8 cellular contexts compared by ENCODE assay signal in genomic region chr16:5033256-5034166, GRCh38. TPM values are rescaled to one million over a fixed set of nuclear protein-coding genes. Genes with fewer than 3 reads are reported as not detected.
A peak's percentile ranks its signal among the peaks of the same experiment; 100 is the strongest.
DNase-seq lines count a peak whose midpoint lies in the region; ATAC-seq and TF ChIP-seq lines count a peak whose summit lies in the region.

Gene NAGPA (minus strand): TSS chr16:5033935. CDS start chr16:5033914, 21 bp downstream.

- H3K4me1 ChIP-seq in adipocyte (ENCODE audit: control insufficient read depth, insufficient read depth, low read length) (peaks cover 12% of the 10 kb centered on the region), trophoblast cell (ENCODE audit: control insufficient read depth in 1 of 2, insufficient read depth in 2 of 2, low read length in 2 of 2) (peaks cover 5 to 7% of the 10 kb centered on the region in 2 experiments), tibial artery (peaks cover 0 to 20% (median 16%) of the 10 kb centered on the region in 4 donors)

- H3K4ac ChIP-seq in trophoblast cell (ENCODE audit: low read depth, low read length): no peak within 1 kb of the TSS

- H3K4me3 ChIP-seq in adipocyte (ENCODE audit: low read length) (peak within 1 kb of the TSS; percentile 91), trophoblast cell (ENCODE audit: low read depth, low read length) (peak within 1 kb of the TSS; percentile 76), tibial artery (peak within 1 kb of the TSS; percentile 69 to 93)

- H3K9me3 ChIP-seq in adipocyte (ENCODE audit: control insufficient read depth, low read length) (no peaks in the 10 kb centered on the region), trophoblast cell (ENCODE audit: insufficient read depth, low read depth, low read length) (no peaks in the 10 kb centered on the region), tibial artery (no peaks in the 10 kb centered on the region)

- H3K36me3 ChIP-seq in adipocyte (ENCODE audit: control insufficient read depth, insufficient read depth, low read length, severe bottlenecking) (no peaks in the 10 kb centered on the region), trophoblast cell (ENCODE audit: control insufficient read depth in 1 of 2, insufficient read depth in 2 of 2, low read length in 2 of 2) (peaks cover 0 to 2% of the 10 kb centered on the region in 2 experiments), tibial artery (peaks cover 0 to 28% (median 0%) of the 10 kb centered on the region in 3 donors)

- peak; percentile 94 for DNase-seq in GM10266 (ENCODE audit: extremely low spot score)
- DNase-seq in NCI-H1092 treated with DMSO at 0.1 percent for 48 hours (lab: John Stamatoyannopoulos, UW): peak; percentile 60
- DNase-seq in T-cell: peak; percentile 67 to 88 (median 81)
- DNase-seq in adipocyte (ENCODE audit: low read depth): peak; percentile 90
- DNase-seq in cardiac septum (ENCODE audit: low spot score): peak; percentile 93
- peak; percentile 77 to 84 for DNase-seq in trophoblast cell
- peak; percentile 89 to 90 for DNase-seq in tibial artery

- H4K8ac ChIP-seq in trophoblast cell (ENCODE audit: low read depth, low read length): peak within 1 kb of the TSS; percentile 97

- H2AFZ ChIP-seq in trophoblast cell (ENCODE audit: insufficient read depth, low read length, poor library complexity): peak within 1 kb of the TSS; percentile 95

- peak within 1 kb of the TSS; percentile 91 for H3K4me2 ChIP-seq in trophoblast cell (ENCODE audit: low read length)

- no peak within 1 kb of the TSS for H3K23ac ChIP-seq in trophoblast cell (ENCODE audit: low read length)

- POLR2A ChIA-PET in T-cell (lab: Charles Lee): no interaction called here

- H3K9me3 Mint-ChIP-seq in T-cell: no peaks in the 10 kb centered on the region

- CTCF ChIA-PET in T-cell (lab: Charles Lee): no interaction called here

- peak within 1 kb of the TSS; percentile 26 for H3K18ac ChIP-seq in trophoblast cell (ENCODE audit: low read length)

- H3K27me3 ChIP-seq in adipocyte (replicated peaks; ENCODE audit: control insufficient read depth, insufficient read depth, low read length) (peaks cover 7% of the 10 kb centered on the region), trophoblast cell (ENCODE audit: insufficient read depth, low read length) (no peaks in the 10 kb centered on the region), tibial artery (no peaks in the 10 kb centered on the region)

- peaks cover 16 to 23% (median 18%) of the 10 kb centered on the region in 3 donors for H3K4me1 Mint-ChIP-seq in T-cell

- H3K9ac ChIP-seq in adipocyte (ENCODE audit: low read length) (peak within 1 kb of the TSS; percentile 89), trophoblast cell (ENCODE audit: low read length) (peak within 1 kb of the TSS; percentile 44)

- TF ChIP-seq CTCF in GM10266 (IDR thresholded peaks at IDR 0.05; ENCODE audit: control insufficient read depth, insufficient read depth, low read depth, missing control alignments) (no peak), tibial artery (IDR thresholded peaks at IDR 0.05) (no peak)

- H2BK120ac ChIP-seq in trophoblast cell (ENCODE audit: insufficient read depth, low read length, poor library complexity): peak within 1 kb of the TSS; percentile 34

- peak within 1 kb of the TSS; percentile 25 for H3K14ac ChIP-seq in trophoblast cell (ENCODE audit: low read length)

- no peak within 1 kb of the TSS for H2BK12ac ChIP-seq in trophoblast cell (ENCODE audit: low read length)

- intact Hi-C loops in cardiac septum (cut with DNase I) (no loop called here), tibial artery (cut with DNase I; ENCODE audit: low total_unique reads) (no loop called here)

- H3K36me3 Mint-ChIP-seq in T-cell: peaks cover 18% of the 10 kb centered on the region

- ATAC-seq in HG02571 (IDR thresholded peaks at IDR 0.05; ENCODE audit: unreplicated experiment) (peak; percentile 68), T-cell (replicated peaks in 1 of 4) (peak; percentile 89 to 96 (median 94))

- no CpG with 5 or more reads among the region's 104 CpGs for WGBS in trophoblast cell (ENCODE audit: extremely low coverage, insufficient coverage, insufficient read length)

- H3K27ac ChIP-seq in trophoblast cell (ENCODE audit: low read depth, low read length) (no peak within 1 kb of the TSS), tibial artery (peak within 1 kb of the TSS; percentile 54 to 63)

- peak within 1 kb of the TSS; percentile 89 to 90 for H3K27ac Mint-ChIP-seq in T-cell

- H2AK5ac ChIP-seq in trophoblast cell (ENCODE audit: low read length): no peak within 1 kb of the TSS

- H4K12ac ChIP-seq in trophoblast cell (ENCODE audit: low read depth, low read length): peak within 1 kb of the TSS; percentile 71

- no peak within 1 kb of the TSS for H2BK5ac ChIP-seq in trophoblast cell (ENCODE audit: low read depth, low read length, poor library complexity)

- H3K79me1 ChIP-seq in trophoblast cell (ENCODE audit: low read length): peaks cover 5% of the 10 kb centered on the region

- no peaks in the 10 kb centered on the region for H3K27me3 Mint-ChIP-seq in T-cell

- peak within 1 kb of the TSS; percentile 46 for H4K91ac ChIP-seq in trophoblast cell (ENCODE audit: low read depth, low read length)

- peak within 1 kb of the TSS; percentile 77 to 87 (median 78) for H3K4me3 Mint-ChIP-seq in T-cell

- H3K79me2 ChIP-seq in trophoblast cell (ENCODE audit: control insufficient read depth, insufficient read depth, low read length, poor library complexity): peaks cover 7% of the 10 kb centered on the region

RNA-seq across cellular contexts. Expression of gene NAGPA, which starts in this region (rescaled TPM):
- total RNA-seq in T-cell (10 to 100 TPM; 26.2 to 33.6 (median 29.7) TPM), cardiac septum (5.5 TPM)
- polyA plus RNA-seq in trophoblast cell (2013): 6.4 and 7.7 TPM in 2 replicates
